ENCODE assay signal across 28 cellular contexts in genomic region chr13:22486490-22486889, GRCh38.
"Had no signal": no experiment of that assay in that cellular context is flagged by ENCODE, and none has a peak within 500 bp of the region (broad histone marks: within the 10 kb centered on the region; RNA-seq: fewer than 3 reads in every experiment).

No MANE protein-coding gene starts in this region.

- H3K4me3 ChIP-seq: cardiac muscle cell, colonic mucosa, dorsolateral prefrontal cortex, left ventricle myocardium inferior, lung, ovary, sigmoid colon, stomach, thyroid gland, upper lobe of left lung had no signal

- H3K27ac ChIP-seq: cardiac muscle cell, colonic mucosa, dorsolateral prefrontal cortex, left ventricle myocardium inferior, ovary, sigmoid colon, stomach, thyroid gland, upper lobe of left lung had no signal

- DNase-seq: activated CD4-positive, alpha-beta memory T cell treated with anti-CD3 and anti-CD28 coated beads, Interleukin-2, amount 10 ng/mL, durations not matched to agents 7 days and 5 days; activated CD4-positive, alpha-beta T cell treated with anti-CD3 and anti-CD28 coated beads for 1 hour; activated CD4-positive, alpha-beta T cell treated with anti-CD3 and anti-CD28 coated beads, Interleukin-2, amount 10 ng/mL, durations not matched to agents 7 days and 5 days; activated CD8-positive, alpha-beta memory T cell treated with anti-CD3 and anti-CD28 coated beads, Interleukin-2, amount 50 U/mL, for 48 hours; activated gamma-delta T cell treated with Interleukin-2 at 50 U/mL for 16 hours; activated naive CD4-positive, alpha-beta T cell treated with anti-CD3 and anti-CD28 coated beads, Interleukin-2, amount 50 U/mL, for 16 hours; activated T-cell treated with anti-CD3 and anti-CD28 coated beads, Interleukin-2, amount 50 U/mL, for 24 hours; cerebellar nuclear complex; colonic mucosa; dorsolateral prefrontal cortex; effector memory CD4-positive, alpha-beta T cell; left ventricle myocardium inferior; naive B cell; nephron progenitor cell; ovary; retina; sigmoid colon; stimulated activated CD4-positive, alpha-beta T cell treated with anti-CD3 and anti-CD28 coated beads, Interleukin-15, amount 100 ng/mL, for 24 hours; stimulated activated CD4-positive, alpha-beta T cell treated with anti-CD3 and anti-CD28 coated beads, Interleukin-2, amount 100 ng/mL, for 24 hours; stimulated activated naive B cell treated with anti-CD40 and anti-IgM and Interleukin-4, amounts not matched to agents 10 μg/mL and 1 μg/mL and 100 μg/mL, for 72 hours; stomach; T-helper 2 cell; thyroid gland; upper lobe of left lung had no signal

- ATAC-seq: activated T-helper 17 cell treated with anti-CD3 and anti-CD28 coated beads, Interleukin-2, amount 50 U/mL, for 72 hours; stimulated activated naive B cell treated with anti-CD40 and anti-IgM and Interleukin-4, amounts not matched to agents 10 μg/mL and 1 μg/mL and 100 μg/mL, for 72 hours; WTC11 had no signal
